11 cellular contexts compared by ENCODE assay signal in the genomic region with DNA sequence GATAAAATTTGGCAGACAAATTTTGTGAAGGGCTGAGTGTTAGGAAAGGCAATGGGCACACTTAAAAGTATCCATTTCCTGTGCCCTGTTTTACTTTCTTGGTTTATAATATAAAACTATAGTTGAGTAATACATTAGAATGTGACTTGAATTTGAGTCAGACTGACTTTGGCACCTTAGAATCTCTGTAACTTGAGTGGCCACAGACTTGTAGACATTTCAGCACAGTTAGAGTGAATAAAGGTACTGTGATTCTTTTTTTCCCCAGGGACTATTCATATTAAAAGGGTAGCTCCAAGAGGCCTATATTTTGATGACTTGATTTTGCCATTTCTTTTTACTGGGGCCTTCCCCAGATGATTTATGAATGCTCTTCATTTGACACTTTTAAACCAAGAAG. TPM values are rescaled to one million over a fixed set of nuclear protein-coding genes. Genes with fewer than 3 reads are reported as not detected.
DNase-seq lines count a peak whose midpoint lies in the region; ATAC-seq, FAIRE-seq and TF ChIP-seq lines count a peak whose summit lies in the region.
"Had no signal": no experiment of that assay in that cellular context is flagged by ENCODE, and none has a peak within 500 bp of the region (broad histone marks: within the 10 kb centered on the region; RNA-seq: fewer than 3 reads in every experiment).

No MANE protein-coding gene starts in this region.

- no peak overlapping the region for H3K23ac ChIP-seq in neuronal stem cell (ENCODE audit: low read depth, low read length, poor library complexity)

- no peak overlapping the region for H2BK12ac ChIP-seq in neuronal stem cell (ENCODE audit: low read length)

- H2BK5ac ChIP-seq in neuronal stem cell (ENCODE audit: low read length) = no peak overlapping the region

- H3K4me1 Mint-ChIP-seq in activated naive CD8-positive, alpha-beta T cell treated with anti-CD3 and anti-CD28 coated beads for 36 hours = peaks cover 46% of the 10 kb centered on the region

- no peak for TF ChIP-seq POLR2A in upper lobe of left lung (IDR thresholded peaks at IDR 0.05)
- no peak for TF ChIP-seq POLR2A in GM12892 (IDR thresholded peaks at IDR 0.05; ENCODE audit: low read depth, low read length)

- H3K9me3 ChIP-seq in upper lobe of left lung (no peaks in the 10 kb centered on the region), neuronal stem cell (replicated peaks in 1 of 2; ENCODE audit: control insufficient read depth in 2 of 2, insufficient read depth in 1 of 2, low read depth in 1 of 2, low read length in 2 of 2) (no peaks in the 10 kb centered on the region)
- H3K9me3 ChIP-seq: neutrophil had no signal

- TF ChIP-seq CTCF in foreskin keratinocyte (conservative IDR thresholded peaks at IDR 0.05) (no peak), upper lobe of left lung (IDR thresholded peaks at IDR 0.05) (no peak)

- H3K36me3 ChIP-seq in upper lobe of left lung (peaks cover 0 to 17% (median 2%) of the 10 kb centered on the region in 4 donors), neuronal stem cell (replicated peaks in 1 of 2; ENCODE audit: control insufficient read depth in 2 of 2, insufficient read depth in 2 of 2, low read length in 2 of 2) (peaks cover 0 to 31% of the 10 kb centered on the region in 2 donors)

- H3K9me3 Mint-ChIP-seq in activated naive CD4-positive, alpha-beta T cell treated with anti-CD3 and anti-CD28 coated beads, Interleukin-2, amount 50 U/mL, for 72 hours = no peaks in the 10 kb centered on the region
- no peaks in the 10 kb centered on the region for H3K9me3 Mint-ChIP-seq in activated naive CD8-positive, alpha-beta T cell treated with anti-CD3 and anti-CD28 coated beads for 36 hours

- no peak overlapping the region for H2AK5ac ChIP-seq in neuronal stem cell (ENCODE audit: low read depth, low read length)

- H3K79me1 ChIP-seq in neuronal stem cell (ENCODE audit: low read depth, low read length) = peaks cover 2% of the 10 kb centered on the region

- ATAC-seq in activated naive CD4-positive, alpha-beta T cell treated with anti-CD3 and anti-CD28 coated beads, Interleukin-2, amount 50 U/mL, for 72 hours = peak; percentile 93 to 97
- ATAC-seq in foreskin keratinocyte (peak; percentile 50), upper lobe of left lung (ENCODE audit: low FRiP score in 2 of 2) (no peak)
- ATAC-seq: Right ventricle myocardium inferior had no signal

- no peak for FAIRE-seq in GM12892 (lab: Jason Lieb, UNC)

- no peak overlapping the region for H4K8ac ChIP-seq in neuronal stem cell (ENCODE audit: low read depth, low read length)

- H3K27ac ChIP-seq in foreskin keratinocyte (no peak overlapping the region), upper lobe of left lung (peak overlapping the region in 3 of 4 donors; percentile 0 to 53 (median 32)), neuronal stem cell (replicated peaks; ENCODE audit: low read length) (no peak overlapping the region)
- H3K27ac ChIP-seq: neutrophil had no signal

- H3K4me1 ChIP-seq in foreskin keratinocyte = peaks cover 9% of the 10 kb centered on the region
- H3K4me1 ChIP-seq in upper lobe of left lung = peaks cover 27 to 44% (median 38%) of the 10 kb centered on the region in 4 donors
- no peaks in the 10 kb centered on the region for H3K4me1 ChIP-seq in neuronal stem cell (ENCODE audit: control insufficient read depth in 2 of 2, insufficient read depth in 1 of 2, low read depth in 1 of 2, low read length in 2 of 2)

- TF ChIP-seq EP300 in upper lobe of left lung (IDR thresholded peaks at IDR 0.05) = no peak

- H3K14ac ChIP-seq in neuronal stem cell (ENCODE audit: low read length) = no peak overlapping the region

- no peak overlapping the region for H2AFZ ChIP-seq in neuronal stem cell (ENCODE audit: low read length)

- no peak for DNase-seq in activated naive CD4-positive, alpha-beta T cell treated with anti-CD3 and anti-CD28 coated beads, Interleukin-2, amount 50 U/mL, for 72 hours (ENCODE audit: low spot score in 2 of 2)
- no peak for DNase-seq in activated naive CD4-positive, alpha-beta T cell treated with Interleukin-2 at 50 U/mL for 16 hours
- no peak for DNase-seq in activated naive CD8-positive, alpha-beta T cell treated with anti-CD3 and anti-CD28 coated beads for 36 hours
- DNase-seq in foreskin keratinocyte (peak in 1 of 2 donors; percentile 46), upper lobe of left lung (no peak), T-helper 2 cell (no peak), neuronal stem cell (ENCODE audit: low spot score) (no peak), GM12892 (ENCODE audit: insufficient read length) (no peak)
- DNase-seq: NCI-H226 had no signal

- no peak overlapping the region for H3K4ac ChIP-seq in neuronal stem cell (ENCODE audit: low read length)

- peaks cover 6% of the 10 kb centered on the region in 2 donors for H3K36me3 Mint-ChIP-seq in activated naive CD4-positive, alpha-beta T cell treated with anti-CD3 and anti-CD28 coated beads, Interleukin-2, amount 50 U/mL, for 72 hours
- peaks cover 13% of the 10 kb centered on the region for H3K36me3 Mint-ChIP-seq in activated naive CD8-positive, alpha-beta T cell treated with anti-CD3 and anti-CD28 coated beads for 36 hours

- H3K18ac ChIP-seq in neuronal stem cell (ENCODE audit: low read length) = no peak overlapping the region

- H3K4me3 ChIP-seq in upper lobe of left lung = no peak overlapping the region
- H3K4me3 ChIP-seq in neuronal stem cell (ENCODE audit: low read length in 2 of 2) = no peak overlapping the region

- no peak overlapping the region for H4K91ac ChIP-seq in neuronal stem cell (ENCODE audit: low read depth, low read length, poor library complexity)

- peak overlapping the region; percentile 94 to 95 for H3K27ac Mint-ChIP-seq in activated naive CD4-positive, alpha-beta T cell treated with anti-CD3 and anti-CD28 coated beads, Interleukin-2, amount 50 U/mL, for 72 hours
- H3K27ac Mint-ChIP-seq in activated naive CD8-positive, alpha-beta T cell treated with anti-CD3 and anti-CD28 coated beads for 36 hours = peak overlapping the region; percentile 69

- H3K4me3 Mint-ChIP-seq in activated naive CD8-positive, alpha-beta T cell treated with anti-CD3 and anti-CD28 coated beads for 36 hours = no peak overlapping the region

- no peak overlapping the region for H2BK15ac ChIP-seq in neuronal stem cell (ENCODE audit: low read length)

- no peak overlapping the region for H3K4me2 ChIP-seq in neuronal stem cell (ENCODE audit: insufficient read depth, low read length, poor library complexity, severe bottlenecking)

- H3K27me3 ChIP-seq in foreskin keratinocyte (no peaks in the 10 kb centered on the region), upper lobe of left lung (no peaks in the 10 kb centered on the region), neuronal stem cell (ENCODE audit: control insufficient read depth in 3 of 3, insufficient read depth in 3 of 3, low read depth in 1 of 3, low read length in 3 of 3) (no peaks in the 10 kb centered on the region)
- H3K27me3 ChIP-seq: neutrophil had no signal

- H3K9ac ChIP-seq in neuronal stem cell (ENCODE audit: low read depth, low read length, poor library complexity) = no peak overlapping the region

- H2BK120ac ChIP-seq in neuronal stem cell (ENCODE audit: low read depth, low read length) = no peak overlapping the region

- H3K27me3 Mint-ChIP-seq in activated naive CD8-positive, alpha-beta T cell treated with anti-CD3 and anti-CD28 coated beads for 36 hours = no peaks in the 10 kb centered on the region

RNA-seq across cellular contexts. Expression of a gene that starts 22.4 kb away (rescaled TPM):
- 10 to 100 TPM; 32.1 to 44.2 TPM for total RNA-seq in activated naive CD4-positive, alpha-beta T cell treated with anti-CD3 and anti-CD28 coated beads, Interleukin-2, amount 50 U/mL, for 72 hours
- 10 to 100 TPM; 29.3 to 29.5 TPM for total RNA-seq in activated naive CD8-positive, alpha-beta T cell treated with anti-CD3 and anti-CD28 coated beads for 36 hours
- 39.9 and 44.2 TPM in 2 replicates for total RNA-seq in foreskin keratinocyte
- 15.0 and 15.4 TPM in 2 replicates for polyA plus RNA-seq in foreskin keratinocyte
- 10 to 100 TPM; 36.7 to 59.7 (median 44.4) TPM for total RNA-seq in upper lobe of left lung
- 14.4 TPM for polyA plus RNA-seq in neuronal stem cell (2013, experiment 1 of 2)
- 14.5 TPM for polyA plus RNA-seq in neuronal stem cell (2013, experiment 2 of 2)
- 14.1 TPM for polyA plus RNA-seq in GM12892 (2012; ENCODE audit: missing spikeins)

RNA-seq across cellular contexts. Expression of a gene that starts 26.4 kb away (rescaled TPM):
- total RNA-seq in activated naive CD4-positive, alpha-beta T cell treated with anti-CD3 and anti-CD28 coated beads, Interleukin-2, amount 50 U/mL, for 72 hours = not detected
- total RNA-seq in activated naive CD8-positive, alpha-beta T cell treated with anti-CD3 and anti-CD28 coated beads for 36 hours = under 1 TPM in 1 of 2 experiments, not detected in 1; 0.31 TPM
- total RNA-seq in foreskin keratinocyte = not detected in 2 replicates
- polyA plus RNA-seq in foreskin keratinocyte = 0.03 TPM in 1 of 2 replicates, not detected in the other
- under 1 TPM in 1 of 6 donors, not detected in 5; 0.61 TPM for total RNA-seq in upper lobe of left lung
- 0.10 TPM for polyA plus RNA-seq in neuronal stem cell (2013, experiment 1 of 2)
- polyA plus RNA-seq in neuronal stem cell (2013, experiment 2 of 2) = 0.08 TPM
- not detected for polyA plus RNA-seq in GM12892 (2012; ENCODE audit: missing spikeins)

RNA-seq across cellular contexts. Expression of a gene that starts 41.6 kb away (rescaled TPM):
- total RNA-seq in activated naive CD4-positive, alpha-beta T cell treated with anti-CD3 and anti-CD28 coated beads, Interleukin-2, amount 50 U/mL, for 72 hours = under 1 TPM in 1 of 2 donors, not detected in 1; 0.50 TPM
- not detected for total RNA-seq in activated naive CD8-positive, alpha-beta T cell treated with anti-CD3 and anti-CD28 coated beads for 36 hours
- 0.21 and 0.31 TPM in 2 replicates for total RNA-seq in foreskin keratinocyte
- polyA plus RNA-seq in foreskin keratinocyte = 0.28 and 0.31 TPM in 2 replicates
- 1 to 10 TPM in 2 of 6 donors, under 1 TPM in 1, not detected in 3; 0.46 to 2.7 (median 1.1) TPM for total RNA-seq in upper lobe of left lung
- polyA plus RNA-seq in neuronal stem cell (2013, experiment 1 of 2) = 0.17 TPM
- polyA plus RNA-seq in neuronal stem cell (2013, experiment 2 of 2) = 0.18 TPM
- polyA plus RNA-seq in GM12892 (2012; ENCODE audit: missing spikeins) = 0.19 TPM
- total RNA-seq: Right ventricle myocardium inferior had no signal

Comparison
In these comparisons a context has a peak if more than half of its experiments do, and no peak if none do; other contexts are left out.
1. ATAC-seq: peak in activated naive CD4-positive, alpha-beta T cell treated with anti-CD3 and anti-CD28 coated beads, Interleukin-2, amount 50 U/mL, for 72 hours (2 of 2) and foreskin keratinocyte (single experiment); none in upper lobe of left lung (0 of 2).
2. H3K27ac ChIP-seq: peak in upper lobe of left lung (3 of 4); none in foreskin keratinocyte (single experiment) and neuronal stem cell (single experiment).